Comparison of ENCODE assay signal across 24 cellular contexts in the genomic region with DNA sequence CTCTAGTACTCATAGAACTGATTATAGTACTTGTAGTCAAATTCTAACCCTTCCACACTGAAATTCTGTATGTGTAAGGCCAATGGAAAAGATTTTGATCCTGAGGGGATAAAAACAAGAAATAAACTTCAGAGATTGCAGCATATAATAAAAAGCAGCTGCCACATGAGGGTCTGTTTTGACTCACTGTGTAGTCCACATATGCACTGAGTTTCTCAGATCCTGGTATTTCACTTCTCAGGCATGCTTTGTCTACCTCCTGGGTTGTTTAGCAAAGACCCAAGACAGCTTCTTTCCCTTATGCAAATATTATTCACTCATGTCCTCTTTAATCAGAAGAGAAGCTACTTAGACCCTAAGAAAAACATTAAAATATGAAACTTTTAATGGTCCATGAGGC.
"Had no signal": no experiment of that assay in that cellular context is flagged by ENCODE, and none has a peak within 500 bp of the region (broad histone marks: within the 10 kb centered on the region; RNA-seq: fewer than 3 reads in every experiment).

No MANE protein-coding gene starts in this region.

- H3K4me1 ChIP-seq: body of pancreas, colonic mucosa, left ventricle myocardium inferior, neural progenitor cell, right lobe of liver, uterus had no signal

- H3K9ac ChIP-seq: neural progenitor cell had no signal

- H3K27me3 ChIP-seq: body of pancreas, colonic mucosa, neural progenitor cell, right lobe of liver, uterus had no signal

- DNase-seq: activated CD4-positive, alpha-beta T cell treated with anti-CD3 and anti-CD28 coated beads for 4 hours; activated CD4-positive, alpha-beta T cell treated with anti-CD3 and anti-CD28 coated beads, Interleukin-2, amount 50 U/mL, for 4 hours; activated naive CD4-positive, alpha-beta T cell; activated T-cell treated with anti-CD3 and anti-CD28 coated beads for 4 hours; activated T-cell treated with anti-CD3 and anti-CD28 coated beads, Interleukin-2, amount 50 U/mL, for 72 hours; anterior cingulate cortex; body of pancreas; colonic mucosa; effector memory CD8-positive, alpha-beta T cell; erythroblast; islet precursor cell; left ventricle myocardium inferior; mesendoderm; natural killer cell; occipital lobe; posterior cingulate gyrus; right lobe of liver; stimulated activated CD4-positive, alpha-beta T cell treated with anti-CD3 and anti-CD28 coated beads, Interleukin-4, amount 100 ng/mL, for 1 hour; trophoblast cell; uterus had no signal

- H2AFZ ChIP-seq: neural progenitor cell had no signal

- H3K4me2 ChIP-seq: neural progenitor cell had no signal

- H3K4me3 ChIP-seq: body of pancreas, colonic mucosa, left ventricle myocardium inferior, lung, neural progenitor cell, right lobe of liver, thoracic aorta, uterus had no signal

- H3K9me3 ChIP-seq: body of pancreas, colonic mucosa, left ventricle myocardium inferior, right lobe of liver, thoracic aorta, uterus had no signal

- H3K36me3 ChIP-seq: colonic mucosa, left ventricle myocardium inferior, neural progenitor cell, right lobe of liver, thoracic aorta, uterus had no signal

- ATAC-seq: activated naive CD4-positive, alpha-beta T cell treated with anti-CD3 and anti-CD28 coated beads, Interleukin-2, amount 50 U/mL, for 72 hours; activated T-cell treated with anti-CD3 and anti-CD28 coated beads, Interleukin-2, amount 50 U/mL, for 72 hours; body of pancreas; effector memory CD8-positive, alpha-beta T cell; natural killer cell; right lobe of liver had no signal

- H3K27ac ChIP-seq: body of pancreas, colonic mucosa, left ventricle myocardium inferior, neural progenitor cell, right lobe of liver, thoracic aorta, uterus had no signal
